In the genomic region with DNA sequence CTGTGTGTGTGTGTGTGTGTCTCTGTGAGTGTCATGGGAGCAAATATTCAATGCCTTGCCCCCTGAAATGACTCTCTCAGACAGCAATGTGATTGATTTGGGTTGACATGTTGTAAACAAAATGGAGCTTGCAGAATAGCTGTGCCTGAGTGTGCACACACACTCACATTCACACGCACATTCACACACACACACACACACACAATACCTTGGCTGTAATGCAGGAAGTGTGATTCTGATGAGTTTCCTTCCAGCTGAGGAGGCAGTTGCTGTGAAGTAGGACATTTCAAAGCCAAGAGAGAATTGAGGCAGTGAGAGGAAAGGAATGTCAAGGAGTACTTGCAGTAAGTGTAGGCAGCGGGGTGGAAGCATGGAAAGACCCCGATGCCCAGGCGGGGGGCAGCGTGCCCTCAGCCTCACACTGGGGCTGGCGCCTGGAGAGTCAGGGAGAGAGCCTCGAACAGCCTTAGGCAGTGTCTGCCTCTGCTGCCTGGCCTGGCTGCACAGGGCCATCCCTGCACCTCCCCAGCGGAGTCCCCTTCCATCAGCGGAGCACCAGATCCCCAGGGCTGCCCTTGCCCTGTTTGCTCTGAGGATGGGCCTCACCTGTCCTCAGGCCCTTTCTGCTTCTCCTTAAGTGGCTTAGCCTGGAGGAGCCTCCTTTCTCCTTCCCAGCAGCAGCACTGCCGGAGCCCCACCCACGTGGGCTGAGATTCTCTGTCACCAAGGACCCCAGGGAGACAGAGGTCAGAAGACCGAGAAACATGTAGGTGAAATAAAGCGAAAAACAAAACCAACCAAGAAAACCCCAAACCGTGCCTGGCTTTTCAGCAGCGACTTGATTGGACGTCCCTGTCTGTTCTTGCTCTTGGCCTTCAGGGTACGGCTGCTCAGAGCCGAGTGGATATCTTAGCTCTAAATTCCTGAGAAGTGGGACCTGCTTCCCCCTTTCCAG, we compare ENCODE assay signal across 12 cellular contexts. TPM values are rescaled to one million over a fixed set of nuclear protein-coding genes. Genes with fewer than 3 reads are reported as not detected.
DNase-seq lines count a peak whose midpoint lies in the region; ATAC-seq, FAIRE-seq and TF ChIP-seq lines count a peak whose summit lies in the region.
"Had no signal": no experiment of that assay in that cellular context is flagged by ENCODE, and none has a peak within 500 bp of the region (broad histone marks: within the 10 kb centered on the region; RNA-seq: fewer than 3 reads in every experiment).

No MANE protein-coding gene starts in this region.

- ATAC-seq in GM18499 (IDR thresholded peaks at IDR 0.05; ENCODE audit: insufficient read depth, unreplicated experiment), result peak; percentile 77
- ATAC-seq in HG03060 (IDR thresholded peaks at IDR 0.05; ENCODE audit: low read depth, unreplicated experiment), result peak; percentile 77
- ATAC-seq: activated CD8-positive, alpha-beta T cell treated with anti-CD3 and anti-CD28 coated beads, Interleukin-2, amount 10 ng/mL, durations not matched to agents 7 days and 5 days had no signal

- H3K27me3 ChIP-seq in astrocyte (ENCODE audit: insufficient read depth, low read length), result no peaks in the 10 kb centered on the region

- no peak overlapping the region for H3K4me2 ChIP-seq in astrocyte (ENCODE audit: low read length)

- no peaks in the 10 kb centered on the region for H3K79me2 ChIP-seq in astrocyte (ENCODE audit: insufficient read depth, low read length)

- peaks cover 4% of the 10 kb centered on the region for H3K9me3 Mint-ChIP-seq in astrocyte (ENCODE audit: unreplicated experiment)

- no peak overlapping the region for H3K9ac ChIP-seq in astrocyte (ENCODE audit: low read length)

- H3K4me3 ChIP-seq in astrocyte (ENCODE audit: insufficient read depth, low read depth, low read length), result no peak overlapping the region

- POLR2A ChIA-PET in HEK293T (lab: Yijun Ruan, JAX), result no interaction called here

- H3K4me1 ChIP-seq in astrocyte (ENCODE audit: insufficient read depth, low read length), result peaks cover 12% of the 10 kb centered on the region

- H4K20me1 ChIP-seq in astrocyte (ENCODE audit: insufficient read depth, low read length), result no peaks in the 10 kb centered on the region

- no peaks in the 10 kb centered on the region for H3K36me3 ChIP-seq in astrocyte (ENCODE audit: insufficient read depth, low read length)

- peaks cover 16% of the 10 kb centered on the region for H3K4me1 Mint-ChIP-seq in astrocyte (ENCODE audit: low read depth, unreplicated experiment)

- H3K27me3 Mint-ChIP-seq in astrocyte (ENCODE audit: low read depth, unreplicated experiment), result peaks cover 14% of the 10 kb centered on the region

- DNase-seq in GM20000 (ENCODE audit: low spot score) (peak; percentile 78), astrocyte (ENCODE audit: low read depth) (no peak), HEK293T (ENCODE audit: extremely low spot score) (no peak), 8988T (no peak), Kasumi-1 (lab: John Stamatoyannopoulos, UW) (no peak), NCI-H2029 (lab: John Stamatoyannopoulos, UW) (no peak)
- DNase-seq: activated CD8-positive, alpha-beta T cell treated with anti-CD3 and anti-CD28 coated beads, Interleukin-2, amount 10 ng/mL, durations not matched to agents 7 days and 5 days; NCI-H1105 treated with DMSO at 0.1 percent for 48 hours; Right ventricle myocardium superior; stimulated activated naive CD4-positive, alpha-beta T cell treated with Interleukin-2 at 50 U/mL for 16 hours had no signal

- FAIRE-seq in astrocyte (lab: Jason Lieb, UNC), result no peak

- H2AFZ ChIP-seq in astrocyte (ENCODE audit: low read depth, low read length), result no peak overlapping the region

- CTCF ChIA-PET in HEK293T (lab: Yijun Ruan, JAX), result no interaction called here

- peak overlapping the region; percentile 90 for H3K27ac Mint-ChIP-seq in astrocyte (ENCODE audit: unreplicated experiment)
- H3K27ac Mint-ChIP-seq: activated CD8-positive, alpha-beta T cell treated with anti-CD3 and anti-CD28 coated beads, Interleukin-2, amount 10 ng/mL, durations not matched to agents 7 days and 5 days had no signal

- TF ChIP-seq CTCF in GM20000 (IDR thresholded peaks at IDR 0.05; ENCODE audit: extremely low read depth, missing control alignments) (no peak), astrocyte (IDR thresholded peaks at IDR 0.05; ENCODE audit: insufficient read depth, low read depth, low read length) (no peak)

- no peaks in the 10 kb centered on the region for H3K9me3 ChIP-seq in astrocyte (ENCODE audit: insufficient read depth, low read depth, low read length)

- H3K27ac ChIP-seq in astrocyte (ENCODE audit: low read depth, low read length), result no peak overlapping the region

- H3K36me3 Mint-ChIP-seq in astrocyte (ENCODE audit: low read depth, unreplicated experiment), result peaks cover 21% of the 10 kb centered on the region

- H3K4me3 Mint-ChIP-seq in astrocyte (ENCODE audit: unreplicated experiment), result no peak overlapping the region
- H3K4me3 Mint-ChIP-seq: activated CD8-positive, alpha-beta T cell treated with anti-CD3 and anti-CD28 coated beads, Interleukin-2, amount 10 ng/mL, durations not matched to agents 7 days and 5 days had no signal

TF ChIP-seq in HEK293T, 16 proteins besides CTCF, POLR2A, EP300 and RAD21:
- TF ChIP-seq FOXK2 (IDR thresholded peaks at IDR 0.05), result no peak
- no peak for TF ChIP-seq ELF4 (IDR thresholded peaks at IDR 0.05)
- no peak for TF ChIP-seq ARNT (IDR thresholded peaks at IDR 0.05)
- no peak for TF ChIP-seq CTBP1 (IDR thresholded peaks at IDR 0.05; ENCODE audit: borderline replicate concordance)
- TF ChIP-seq SUZ12 (IDR thresholded peaks at IDR 0.05), result no peak
- TF ChIP-seq ZNF384 (IDR thresholded peaks at IDR 0.05), result no peak
- TF ChIP-seq FOXM1 (IDR thresholded peaks at IDR 0.05; ENCODE audit: borderline replicate concordance), result no peak
- no peak for TF ChIP-seq LEF1 (IDR thresholded peaks at IDR 0.05; ENCODE audit: borderline replicate concordance)
- TF ChIP-seq TARDBP (IDR thresholded peaks at IDR 0.05), result no peak
TF ChIP-seq in HEK293T: peak in this region for 0.

RNA-seq across cellular contexts. Expression of a gene that starts 9.2 kb away (rescaled TPM):
- 7.1 and 10.0 TPM in 2 replicates for total RNA-seq in astrocyte

RNA-seq across cellular contexts. Expression of a gene that starts 56.1 kb away (rescaled TPM):
- 21.4 and 21.6 TPM in 2 replicates for total RNA-seq in astrocyte
